In genomic region chr7:131028293-131028692, GRCh38 we compare ENCODE assay signal across 15 cellular contexts.
A peak's percentile ranks its signal among the peaks of the same experiment; 100 is the strongest.
DNase-seq lines count a peak whose midpoint lies in the region; ATAC-seq and TF ChIP-seq lines count a peak whose summit lies in the region.
"Had no signal": no experiment of that assay in that cellular context is flagged by ENCODE, and none has a peak within 500 bp of the region (broad histone marks: within the 10 kb centered on the region; RNA-seq: fewer than 3 reads in every experiment).

No MANE protein-coding gene starts in this region.

- DNase-seq in MCF 10A (ENCODE audit: unreplicated experiment): no peak
- DNase-seq in mammary epithelial cell: no peak
- DNase-seq in naive thymus-derived CD4-positive, alpha-beta T cell: no peak
- no peak for DNase-seq in osteocyte (ENCODE audit: extremely low spot score, unreplicated experiment)
- DNase-seq in AG08396 (ENCODE audit: low spot score): no peak
- DNase-seq in NCI-H1930 (lab: John Stamatoyannopoulos, UW): no peak
- no peak for DNase-seq in SKM-1 treated with dmso at 0.1 percent for 144 hours (lab: John Stamatoyannopoulos, UW; ENCODE audit: unreplicated experiment)
- DNase-seq: activated effector memory CD4-positive, alpha-beta T cell treated with Interleukin-2 at 50 U/mL for 16 hours; DMS53; left colon; NCI-H1694 treated with DMSO at 0.1 percent for 48 hours; NCI-H524; PC-3 had no signal

- H3K79me2 ChIP-seq in mammary epithelial cell (ENCODE audit: insufficient read depth, low read length): peaks cover 41% of the 10 kb centered on the region

- in situ Hi-C loops in mammary epithelial cell (cut with MboI; ENCODE audit: low sequenced_read_pairs in 2 of 2): no loop called here

- no peak overlapping the region for H3K9ac ChIP-seq in mammary epithelial cell (ENCODE audit: insufficient read depth, low read length)

- no peaks in the 10 kb centered on the region for H3K9me3 ChIP-seq in mammary epithelial cell (replicated peaks; ENCODE audit: insufficient read depth, low read length)
- H3K9me3 ChIP-seq in naive thymus-derived CD4-positive, alpha-beta T cell (ENCODE audit: control insufficient read depth in 2 of 3, low read length in 3 of 3): no peaks in the 10 kb centered on the region

- H3K4me2 ChIP-seq in mammary epithelial cell (ENCODE audit: insufficient read depth, low read depth, low read length): no peak overlapping the region

- dilution Hi-C loops in mammary epithelial cell (cut with HindIII; ENCODE audit: low sequenced_read_pairs): no loop called here

- BruUV-seq in MCF 10A (replicated peaks; lab: Mats Ljungman, UMichigan) (no TSS peak), mammary epithelial cell (replicated peaks; lab: Mats Ljungman, UMichigan) (no TSS peak)

- no peak for ATAC-seq in activated T-helper 17 cell treated with anti-CD3 and anti-CD28 coated beads, Interleukin-2, amount 50 U/mL, for 72 hours (replicated peaks)
- ATAC-seq in naive thymus-derived CD4-positive, alpha-beta T cell: no peak
- ATAC-seq: activated CD4-positive, CD25-positive, alpha-beta regulatory T cell treated with anti-CD3 and anti-CD28 coated beads, Interleukin-2, amount 50 U/mL, for 24 hours; left colon; PC-3 had no signal

- no peak overlapping the region for H3K27ac ChIP-seq in mammary epithelial cell (ENCODE audit: insufficient read depth, low read depth, low read length)
- no peak overlapping the region for H3K27ac ChIP-seq in naive thymus-derived CD4-positive, alpha-beta T cell (ENCODE audit: low read depth, low read length)

- POLR2A ChIA-PET in MCF 10A (lab: Yijun Ruan, JAX): interaction anchor here (0.7 to 3.8 kb wide), 7 partner anchors 11 to 116 kb away, joined by 3 to 61 read pairs (median 14); no protein-coding TSS in a partner anchor
- POLR2A ChIA-PET in naive thymus-derived CD4-positive, alpha-beta T cell (lab: Charles Lee): no interaction called here

- no peaks in the 10 kb centered on the region for H4K20me1 ChIP-seq in mammary epithelial cell (ENCODE audit: insufficient read depth, low read length)

- no peaks in the 10 kb centered on the region for H3K27me3 Mint-ChIP-seq in MCF 10A (ENCODE audit: insufficient read depth, unreplicated experiment)
- no peaks in the 10 kb centered on the region for H3K27me3 Mint-ChIP-seq in activated T-helper 17 cell treated with anti-CD3 and anti-CD28 coated beads, Interleukin-2, amount 50 U/mL, for 72 hours
- H3K27me3 Mint-ChIP-seq in naive thymus-derived CD4-positive, alpha-beta T cell: no peaks in the 10 kb centered on the region
- no peaks in the 10 kb centered on the region for H3K27me3 Mint-ChIP-seq in osteocyte (ENCODE audit: unreplicated experiment)

- H3K27me3 ChIP-seq in mammary epithelial cell (ENCODE audit: insufficient read depth, low read length): no peaks in the 10 kb centered on the region
- no peaks in the 10 kb centered on the region for H3K27me3 ChIP-seq in naive thymus-derived CD4-positive, alpha-beta T cell (ENCODE audit: control insufficient read depth in 2 of 2, insufficient read depth in 2 of 2, low read length in 2 of 2)

- H3K4me3 Mint-ChIP-seq in MCF 10A (ENCODE audit: unreplicated experiment) (no peak overlapping the region), osteocyte (ENCODE audit: unreplicated experiment) (no peak overlapping the region)
- peak overlapping the region; percentile 88 for H3K4me3 Mint-ChIP-seq in activated T-helper 17 cell treated with anti-CD3 and anti-CD28 coated beads, Interleukin-2, amount 50 U/mL, for 72 hours
- H3K4me3 Mint-ChIP-seq in naive thymus-derived CD4-positive, alpha-beta T cell: peak overlapping the region in 7 of 10 donors; percentile 7 to 54 (median 40)

- intact Hi-C loops in MCF 10A (cut with micrococcal nuclease) (loop anchor here (5.0 kb wide), 2 partner anchors 66 to 116 kb away; no protein-coding TSS in a partner anchor), mammary epithelial cell (cut with micrococcal nuclease) (loop anchor here (5.0 kb wide), 1 partner anchor 86 kb away; no protein-coding TSS in a partner anchor)
- intact Hi-C loops in naive thymus-derived CD4-positive, alpha-beta T cell (cut with micrococcal nuclease): no loop called here

- H3K36me3 ChIP-seq in mammary epithelial cell (ENCODE audit: insufficient read depth, low read length): no peaks in the 10 kb centered on the region
- no peaks in the 10 kb centered on the region for H3K36me3 ChIP-seq in naive thymus-derived CD4-positive, alpha-beta T cell (ENCODE audit: control insufficient read depth in 2 of 3, insufficient read depth in 3 of 3, low read length in 3 of 3)

- H3K9me3 Mint-ChIP-seq in MCF 10A (ENCODE audit: unreplicated experiment): no peaks in the 10 kb centered on the region
- H3K9me3 Mint-ChIP-seq in activated T-helper 17 cell treated with anti-CD3 and anti-CD28 coated beads, Interleukin-2, amount 50 U/mL, for 72 hours: peaks cover 4% of the 10 kb centered on the region
- H3K9me3 Mint-ChIP-seq in naive thymus-derived CD4-positive, alpha-beta T cell: peaks cover 0 to 6% (median 0%) of the 10 kb centered on the region in 11 donors
- no peaks in the 10 kb centered on the region for H3K9me3 Mint-ChIP-seq in osteocyte (ENCODE audit: unreplicated experiment)

- H3K36me3 Mint-ChIP-seq in MCF 10A (ENCODE audit: insufficient read depth, unreplicated experiment) (peaks cover 27% of the 10 kb centered on the region), osteocyte (ENCODE audit: unreplicated experiment) (peaks cover 18% of the 10 kb centered on the region)
- peaks cover 96% of the 10 kb centered on the region for H3K36me3 Mint-ChIP-seq in activated T-helper 17 cell treated with anti-CD3 and anti-CD28 coated beads, Interleukin-2, amount 50 U/mL, for 72 hours (ENCODE audit: low read depth)
- peaks cover 8 to 29% (median 24%) of the 10 kb centered on the region in 5 donors for H3K36me3 Mint-ChIP-seq in naive thymus-derived CD4-positive, alpha-beta T cell

- CTCF ChIA-PET in MCF 10A (lab: Yijun Ruan, JAX) (interaction anchor here (0.6 to 2.9 kb wide), 8 partner anchors 9 to 626 kb away, joined by 3 to 22 read pairs (median 3); no protein-coding TSS in a partner anchor), mammary epithelial cell (lab: Charles Lee; ENCODE audit: low non-redundant PET) (interaction anchor here (0.6 kb wide), 1 partner anchor 46 kb away, joined by 3 read pairs; no protein-coding TSS in a partner anchor)
- CTCF ChIA-PET in naive thymus-derived CD4-positive, alpha-beta T cell (lab: Charles Lee): no interaction called here

- peaks cover 20% of the 10 kb centered on the region for H3K4me1 ChIP-seq in mammary epithelial cell (ENCODE audit: insufficient read depth, low read length)
- H3K4me1 ChIP-seq in naive thymus-derived CD4-positive, alpha-beta T cell (ENCODE audit: control insufficient read depth in 2 of 2, insufficient read depth in 2 of 2, low read length in 2 of 2): peaks cover 51 to 53% of the 10 kb centered on the region in 2 donors

- 79% methylated on average over 2 of the region's 2 CpGs for WGBS in mammary epithelial cell (ENCODE audit: low coverage, missing lambda C conversion rate)

- no peak overlapping the region for H3K4me3 ChIP-seq in mammary epithelial cell (replicated peaks in 1 of 3; ENCODE audit: insufficient read depth in 1 of 3, low read depth in 2 of 3, low read length in 3 of 3)
- H3K4me3 ChIP-seq in naive thymus-derived CD4-positive, alpha-beta T cell (ENCODE audit: low read length): no peak overlapping the region

- H3K27ac Mint-ChIP-seq in MCF 10A (ENCODE audit: low read depth, unreplicated experiment) (peak overlapping the region; percentile 88), osteocyte (ENCODE audit: unreplicated experiment) (no peak overlapping the region)
- H3K27ac Mint-ChIP-seq in activated T-helper 17 cell treated with anti-CD3 and anti-CD28 coated beads, Interleukin-2, amount 50 U/mL, for 72 hours: peak overlapping the region; percentile 95
- peak overlapping the region in 6 of 9 donors; percentile 35 to 79 (median 42) for H3K27ac Mint-ChIP-seq in naive thymus-derived CD4-positive, alpha-beta T cell

- H2AFZ ChIP-seq in mammary epithelial cell (ENCODE audit: low read depth, low read length): no peak overlapping the region

- TF ChIP-seq CTCF in MCF 10A (IDR thresholded peaks at IDR 0.05; ENCODE audit: unreplicated experiment) (no peak), mammary epithelial cell (conservative IDR thresholded peaks at IDR 0.05 in 1 of 2, IDR thresholded peaks at IDR 0.05 in 1 of 2; ENCODE audit: extremely low read depth in 1 of 2, insufficient read depth in 1 of 2, low read depth in 1 of 2, low read length in 2 of 2) (no peak), osteocyte (IDR thresholded peaks at IDR 0.05) (no peak)

- H3K4me1 Mint-ChIP-seq in MCF 10A (ENCODE audit: insufficient read depth, unreplicated experiment) (peaks cover 31% of the 10 kb centered on the region), osteocyte (ENCODE audit: unreplicated experiment) (peaks cover 14% of the 10 kb centered on the region)
- H3K4me1 Mint-ChIP-seq in activated T-helper 17 cell treated with anti-CD3 and anti-CD28 coated beads, Interleukin-2, amount 50 U/mL, for 72 hours: peaks cover 60% of the 10 kb centered on the region
- H3K4me1 Mint-ChIP-seq in naive thymus-derived CD4-positive, alpha-beta T cell: peaks cover 48 to 99% (median 94%) of the 10 kb centered on the region in 7 donors

Comparison
In these comparisons a context has a peak if more than half of its experiments do, and no peak if none do; other contexts are left out.
1. H3K4me3 Mint-ChIP-seq: peak in activated T-helper 17 cell treated with anti-CD3 and anti-CD28 coated beads, Interleukin-2, amount 50 U/mL, for 72 hours (single experiment) and naive thymus-derived CD4-positive, alpha-beta T cell (7 of 10); none in MCF 10A (single experiment) and osteocyte (single experiment).
2. intact Hi-C loops: an anchor here in MCF 10A (5.0 kb wide) and mammary epithelial cell (5.0 kb wide); none called in naive thymus-derived CD4-positive, alpha-beta T cell.